1 cellular context compared by ENCODE assay signal in the genomic region with DNA sequence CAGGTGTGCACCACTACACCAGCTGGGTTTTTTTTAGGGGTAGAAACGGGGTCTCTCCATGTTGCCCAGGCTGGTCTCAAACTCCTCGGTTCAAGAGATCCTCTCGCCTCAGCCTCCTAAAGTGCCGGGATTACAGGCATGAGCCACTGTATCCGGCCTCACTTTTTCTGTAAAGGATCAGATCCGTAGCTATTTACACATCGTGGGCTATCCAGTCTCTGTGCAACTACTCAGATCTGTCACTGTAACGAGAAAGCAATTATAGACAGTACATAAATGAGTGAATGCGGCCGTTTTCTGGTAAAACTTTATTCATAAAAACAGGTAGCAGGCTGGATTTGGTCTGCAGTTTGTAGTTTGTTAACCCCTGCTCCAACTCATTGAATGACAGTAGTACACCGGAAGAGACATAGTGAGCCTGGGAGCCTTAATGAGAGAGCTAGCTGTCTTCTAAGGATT.
TF ChIP-seq lines count a peak whose summit lies in the region.

No MANE protein-coding gene starts in this region.

TF ChIP-seq in HepG2, 621 proteins besides CTCF, POLR2A, EP300 and RAD21:
- TF ChIP-seq BORCS8-MEF2B (CRISPR knock-in tag; IDR thresholded peaks at IDR 0.05) = no peak
- no peak for TF ChIP-seq ZNF883 (CRISPR knock-in tag; IDR thresholded peaks at IDR 0.05; ENCODE audit: not compliant biosample characterization)
- no peak for TF ChIP-seq ZZZ3 (CRISPR knock-in tag; IDR thresholded peaks at IDR 0.05; ENCODE audit: borderline replicate concordance)
- no peak for TF ChIP-seq ZFP37 (CRISPR knock-in tag; IDR thresholded peaks at IDR 0.05; ENCODE audit: borderline replicate concordance)
- no peak for TF ChIP-seq PAX8 (CRISPR knock-in tag; IDR thresholded peaks at IDR 0.05; ENCODE audit: borderline replicate concordance)
- TF ChIP-seq KAT8 (CRISPR knock-in tag; IDR thresholded peaks at IDR 0.05) = no peak
- TF ChIP-seq, protein P1, sequence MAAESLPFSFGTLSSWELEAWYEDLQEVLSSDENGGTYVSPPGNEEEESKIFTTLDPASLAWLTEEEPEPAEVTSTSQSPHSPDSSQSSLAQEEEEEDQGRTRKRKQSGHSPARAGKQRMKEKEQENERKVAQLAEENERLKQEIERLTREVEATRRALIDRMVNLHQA (CRISPR knock-in tag; IDR thresholded peaks at IDR 0.05) = no peak
- no peak for TF ChIP-seq SMYD3 (CRISPR knock-in tag; IDR thresholded peaks at IDR 0.05)
- no peak for TF ChIP-seq ELF4 (CRISPR knock-in tag; IDR thresholded peaks at IDR 0.05; ENCODE audit: borderline replicate concordance)
- TF ChIP-seq NFATC3 (CRISPR knock-in tag; IDR thresholded peaks at IDR 0.05) = no peak
- no peak for TF ChIP-seq BRCA1 (CRISPR knock-in tag; IDR thresholded peaks at IDR 0.05)
TF ChIP-seq in HepG2: peak in this region for 0.
